Comparison of ENCODE assay signal across 8 cellular contexts in genomic region chr2:96022701-96023522, GRCh38. TPM values are rescaled to one million over a fixed set of nuclear protein-coding genes. Genes with fewer than 3 reads are reported as not detected.
DNase-seq lines count a peak whose midpoint lies in the region; ATAC-seq and TF ChIP-seq lines count a peak whose summit lies in the region.
"Not testable (repeated sequence)": the region's sequence is repeated elsewhere in the genome, so short reads cannot be mapped to it uniquely, and the experiment has no call there.

No MANE protein-coding gene starts in this region.

- intact Hi-C loops in mammary epithelial cell (cut with micrococcal nuclease) = loop anchor here (10.0 kb wide), 1 partner anchor 152 kb away; no protein-coding TSS in a partner anchor
- intact Hi-C loops in posterior cingulate gyrus (cut with DNase I) = loop anchor here (10.0 kb wide), 1 partner anchor 92 kb away; the partner anchor contains the start of gene ADRA2B

- not testable (repeated sequence) for H3K18ac ChIP-seq in H9 (ENCODE audit: insufficient read length, low read depth, low read length)

- BruUV-seq in mammary epithelial cell (replicated peaks; lab: Mats Ljungman, UMichigan) = not testable (repeated sequence)

- H3F3A ChIP-seq in DOHH2 (ENCODE audit: control insufficient read depth, insufficient read depth) = not testable (repeated sequence)

- TF ChIP-seq CTCF in DOHH2 (IDR thresholded peaks at IDR 0.05; ENCODE audit: low read depth, low read length, poor library complexity, severe bottlenecking) (peak; percentile 72), H9 (conservative IDR thresholded peaks at IDR 0.05) (peak; percentile 91), LNCAP (IDR thresholded peaks at IDR 0.05) (peak; percentile 62), mammary epithelial cell (conservative IDR thresholded peaks at IDR 0.05 in 1 of 2, IDR thresholded peaks at IDR 0.05 in 1 of 2; ENCODE audit: extremely low read depth in 1 of 2, insufficient read depth in 1 of 2, low read depth in 1 of 2, low read length in 2 of 2) (peak; percentile 68 to 80), right atrium auricular region (IDR thresholded peaks at IDR 0.05) (peak; percentile 52 to 84)

- not testable (repeated sequence) for H3K9me3 ChIP-seq in DOHH2 (ENCODE audit: control insufficient read depth, insufficient read depth, low read length); H9 (ENCODE audit: control insufficient read depth, low read depth, low read length); mammary epithelial cell (replicated peaks; ENCODE audit: insufficient read depth, low read length); right atrium auricular region

- not testable (repeated sequence) for H4K20me1 ChIP-seq in DOHH2 (ENCODE audit: control insufficient read depth, insufficient read depth, low read depth, low read length); H9 (ENCODE audit: control insufficient read depth, insufficient read depth, insufficient read length); mammary epithelial cell (ENCODE audit: insufficient read depth, low read length)

- not testable (repeated sequence) for H3K79me1 ChIP-seq in H9 (ENCODE audit: insufficient read depth, low read depth, low read length, poor library complexity, severe bottlenecking)

- H4K8ac ChIP-seq in H9 (replicated peaks; ENCODE audit: insufficient read length, low read depth, low read length) = not testable (repeated sequence)

- H3K27ac ChIP-seq in DOHH2 (ENCODE audit: low read depth, low read length); H9 (ENCODE audit: insufficient read length, low read depth, low read length); mammary epithelial cell (ENCODE audit: insufficient read depth, low read depth, low read length); right atrium auricular region: not testable (repeated sequence)

- not testable (repeated sequence) for H3K36me3 ChIP-seq in DOHH2 (ENCODE audit: control insufficient read depth, low read length); mammary epithelial cell (ENCODE audit: insufficient read depth, low read length); right atrium auricular region

- WGBS in H9 (ENCODE audit: extremely low coverage, insufficient read length, low lambda C conversion rate) = no CpG with 5 or more reads among the region's 20 CpGs
- WGBS in mammary epithelial cell (ENCODE audit: low coverage, missing lambda C conversion rate) = 52% methylated on average over 14 of the region's 20 CpGs

- DNase-seq in H9 = peak; percentile 87
- DNase-seq in activated CD4-positive, alpha-beta T cell treated with anti-CD3 and anti-CD28 coated beads, Interleukin-2, amount 50 U/mL, for 4 hours = peak; percentile 61 to 67
- DNase-seq in mammary epithelial cell = peak; percentile 69
- peak; percentile 87 for DNase-seq in right atrium auricular region (ENCODE audit: low spot score)
- DNase-seq in posterior cingulate gyrus = peak; percentile 80 to 98 (median 90)
- peak; percentile 75 for DNase-seq in stimulated activated naive CD8-positive, alpha-beta T cell treated with anti-CD3 and anti-CD28 coated beads, Interleukin-15, Interleukin-2, amounts not matched to agents 100 U/mL and 50 U/mL, for 24 hours

- not testable (repeated sequence) for H2AFZ ChIP-seq in H9 (ENCODE audit: low read length); mammary epithelial cell (ENCODE audit: low read depth, low read length)

- H2AK5ac ChIP-seq in H9 (ENCODE audit: insufficient read length, low read length) = not testable (repeated sequence)

- H2BK12ac ChIP-seq in H9 (ENCODE audit: insufficient read length, low read depth, low read length) = not testable (repeated sequence)

- not testable (repeated sequence) for H3K23ac ChIP-seq in H9 (ENCODE audit: insufficient read length, low read depth, low read length)

- not testable (repeated sequence) for H3K4me1 ChIP-seq in DOHH2 (ENCODE audit: control insufficient read depth, low read length); H9 (ENCODE audit: insufficient read depth, low read length); mammary epithelial cell (ENCODE audit: insufficient read depth, low read length); right atrium auricular region

- H3K9ac ChIP-seq in H9 (ENCODE audit: extremely low read depth, insufficient read length, low read length); mammary epithelial cell (ENCODE audit: insufficient read depth, low read length): not testable (repeated sequence)

- not testable (repeated sequence) for H3K27me3 ChIP-seq in DOHH2 (ENCODE audit: control insufficient read depth, low read length); H9 (ENCODE audit: insufficient read depth, low read length); mammary epithelial cell (ENCODE audit: insufficient read depth, low read length); right atrium auricular region

- not testable (repeated sequence) for H3K36me3 Mint-ChIP-seq in H9 (ENCODE audit: insufficient read depth in 1 of 3, low read depth in 3 of 3)

- H2BK5ac ChIP-seq in H9 (ENCODE audit: insufficient read length, low read length) = not testable (repeated sequence)

- not testable (repeated sequence) for H2BK15ac ChIP-seq in H9 (ENCODE audit: low read depth, low read length)

- H3K9me3 Mint-ChIP-seq in H9 = not testable (repeated sequence)

- not testable (repeated sequence) for H3K79me2 ChIP-seq in DOHH2 (ENCODE audit: control insufficient read depth, low read length); H9 (ENCODE audit: insufficient read depth, low read length); mammary epithelial cell (ENCODE audit: insufficient read depth, low read length)

- H3K23me2 ChIP-seq in H9 (ENCODE audit: insufficient read length, low read depth, low read length, poor library complexity, severe bottlenecking) = not testable (repeated sequence)

- not testable (repeated sequence) for H3K4me3 Mint-ChIP-seq in H9

- H3K56ac ChIP-seq in H9 (ENCODE audit: insufficient read length, low read depth, low read length) = not testable (repeated sequence)

- not testable (repeated sequence) for H4K5ac ChIP-seq in H9 (ENCODE audit: insufficient read length, low read depth, low read length)

- H2BK20ac ChIP-seq in H9 (ENCODE audit: low read depth, low read length, poor library complexity, severe bottlenecking) = not testable (repeated sequence)

- not testable (repeated sequence) for H3T11ph ChIP-seq in H9 (ENCODE audit: low read length)

- H2BK120ac ChIP-seq in H9 (ENCODE audit: low read depth, low read length, poor library complexity, severe bottlenecking) = not testable (repeated sequence)

- in situ Hi-C loops in mammary epithelial cell (cut with MboI; ENCODE audit: low sequenced_read_pairs in 2 of 2) = loop anchor here (25.0 kb wide), 4 partner anchors 89 to 489 kb away; partner anchors contain the start of genes ADRA2B (in 1 of the 2), CIAO1 (in 1 of the 2), NEURL3 (in 1 of the 2) and TMEM127 (in 1 of the 2)

- not testable (repeated sequence) for H3K27ac Mint-ChIP-seq in H9

- not testable (repeated sequence) for H3K4me3 ChIP-seq in DOHH2 (ENCODE audit: low read length); mammary epithelial cell (replicated peaks in 1 of 3; ENCODE audit: insufficient read depth in 1 of 3, low read depth in 2 of 3, low read length in 3 of 3); right atrium auricular region

- CTCF ChIA-PET in mammary epithelial cell (lab: Charles Lee; ENCODE audit: low non-redundant PET) = interaction anchor here (0.5 to 1.0 kb wide), 2 partner anchors 79 to 151 kb away, joined by 4 to 9 read pairs; no protein-coding TSS in a partner anchor

- not testable (repeated sequence) for H3K4me2 ChIP-seq in DOHH2 (ENCODE audit: low read length); H9 (ENCODE audit: insufficient read depth, insufficient read length, low read length); mammary epithelial cell (ENCODE audit: insufficient read depth, low read depth, low read length)

- H4K91ac ChIP-seq in H9 (ENCODE audit: insufficient read length, low read depth, low read length) = not testable (repeated sequence)

- dilution Hi-C loops in mammary epithelial cell (cut with HindIII; ENCODE audit: low sequenced_read_pairs) = loop anchor here (25.0 kb wide), 1 partner anchor 139 kb away; no protein-coding TSS in a partner anchor

- peak; percentile 69 for ATAC-seq in stimulated activated naive CD8-positive, alpha-beta T cell treated with anti-CD3 and anti-CD28 coated beads, Interleukin-15, Interleukin-2, amounts not matched to agents 100 U/mL and 50 U/mL, for 24 hours

- not testable (repeated sequence) for H3K9me2 ChIP-seq in DOHH2 (replicated peaks; ENCODE audit: control insufficient read depth, low read length)

- not testable (repeated sequence) for H3K4ac ChIP-seq in H9 (ENCODE audit: low read depth, low read length)

- H3K14ac ChIP-seq in H9 (ENCODE audit: insufficient read depth, low read length) = not testable (repeated sequence)

- H3K4me1 Mint-ChIP-seq in H9 = not testable (repeated sequence)

- not testable (repeated sequence) for H3K27me3 Mint-ChIP-seq in H9 (ENCODE audit: low read depth)

RNA-seq across cellular contexts. Expression of gene GPAT2, which starts 11.8 kb away (rescaled TPM):
- total RNA-seq in H9 (2021) (0.17 TPM in 1 of 2 replicates, not detected in the other), mammary epithelial cell (10 to 100 TPM in 1 of 2 donors, 1 to 10 TPM in 1; 2.7 to 13.0 TPM), right atrium auricular region (1 to 10 TPM; 1.8 to 3.9 TPM)
- polyA plus RNA-seq in mammary epithelial cell = not detected
- polyA minus RNA-seq in mammary epithelial cell = not detected

RNA-seq across cellular contexts. Expression of gene ANKRD36C, which starts 31.3 kb away (rescaled TPM):
- total RNA-seq in H9 (2021) (8.2 and 9.5 TPM in 2 replicates), mammary epithelial cell (10 to 100 TPM; 37.0 to 45.0 TPM), right atrium auricular region (10 to 100 TPM in 1 of 2 donors, 1 to 10 TPM in 1; 4.1 to 11.1 TPM)
- 2.2 TPM for polyA plus RNA-seq in mammary epithelial cell
- polyA minus RNA-seq in mammary epithelial cell = 12.3 TPM
